Comparison of ENCODE assay signal across 30 cellular contexts in the genomic region with DNA sequence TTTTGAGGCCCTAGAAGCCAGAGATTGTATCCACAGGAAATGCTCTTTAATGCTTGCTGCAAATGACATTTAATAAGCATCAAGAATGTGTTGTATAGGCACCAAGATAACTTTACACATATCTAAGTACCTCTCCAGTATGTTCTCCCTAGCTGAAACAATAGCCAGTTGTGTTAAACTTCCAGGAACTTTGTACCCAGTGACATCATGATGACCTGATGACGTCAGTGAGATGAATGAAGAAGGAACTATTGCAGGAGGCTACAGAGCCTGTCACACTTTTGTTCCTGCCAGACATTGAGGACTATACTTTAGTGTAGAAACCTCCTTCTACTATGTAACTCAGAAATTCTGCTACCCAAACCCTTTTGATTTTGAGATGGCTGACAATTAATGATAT.
DNase-seq lines count a peak whose midpoint lies in the region; ATAC-seq, FAIRE-seq and TF ChIP-seq lines count a peak whose summit lies in the region.
"Had no signal": no experiment of that assay in that cellular context is flagged by ENCODE, and none has a peak within 500 bp of the region (broad histone marks: within the 10 kb centered on the region; RNA-seq: fewer than 3 reads in every experiment).

No MANE protein-coding gene starts in this region.

- TF ChIP-seq POLR2A in HepG2 (IDR thresholded peaks at IDR 0.05; ENCODE audit: insufficient read depth in 1 of 2, low read depth in 2 of 2, low read length in 2 of 2), result no peak

- H3K4me2 ChIP-seq in GM23248 (ENCODE audit: unreplicated experiment), result no peak overlapping the region
- no peak overlapping the region for H3K4me2 ChIP-seq in HepG2 (ENCODE audit: low read depth, low read length)
- H3K4me2 ChIP-seq: PC-9 had no signal

- H3K9me3 Mint-ChIP-seq in endothelial cell (ENCODE audit: unreplicated experiment), result no peaks in the 10 kb centered on the region
- H3K9me3 Mint-ChIP-seq in stimulated activated naive CD8-positive, alpha-beta T cell treated with anti-CD3 and anti-CD28 coated beads, Interleukin-15, amount 100 ng/mL, for 72 hours, result no peaks in the 10 kb centered on the region
- H3K9me3 Mint-ChIP-seq: activated CD4-positive, alpha-beta memory T cell treated with anti-CD3 and anti-CD28 coated beads, Interleukin-2, amount 10 ng/mL, durations not matched to agents 7 days and 5 days; effector memory CD8-positive, alpha-beta T cell; mesothelial cell of epicardium; natural killer cell; stimulated activated effector memory CD8-positive, alpha-beta T cell treated with anti-CD3 and anti-CD28 coated beads, Interleukin-12 subunit alpha, Interleukin-12 subunit beta, amount 100 ng/mL, for 72 hours; T-cell had no signal

- in situ Hi-C loops in GM23248 (cut with MboI), result no loop called here
- in situ Hi-C loops in HepG2 (cut with HindIII; ENCODE audit: extremely low pct_ligation_motif_present, low pct_unique_long_range_greater_than_20kb), result no loop called here
- in situ Hi-C loops in GM13977 (cut with MboI; ENCODE audit: low pct_unique_long_range_greater_than_20kb, low sequenced_read_pairs, unreplicated experiment), result no loop called here

- DNase-seq in GM23248 (peak; percentile 7), RKO (ENCODE audit: low spot score) (peak; percentile 17), endothelial cell (ENCODE audit: low spot score) (no peak), HepG2 (ENCODE audit: low spot score) (peak; percentile 70), GM13977 (ENCODE audit: low spot score) (no peak)
- DNase-seq in stimulated activated naive CD8-positive, alpha-beta T cell treated with anti-CD3 and anti-CD28 coated beads, Interleukin-15, amount 100 ng/mL, for 72 hours, result no peak
- DNase-seq: activated CD4-positive, alpha-beta memory T cell treated with anti-CD3 and anti-CD28 coated beads, Interleukin-2, amount 10 ng/mL, durations not matched to agents 7 days and 5 days; activated gamma-delta T cell; body of pancreas; C1 segment of cervical spinal cord; Caco-2; effector memory CD8-positive, alpha-beta T cell; EL; head of caudate nucleus; left ventricle myocardium superior; MM.1S; natural killer cell; NCI-H146; NCI-H2171 treated with DMSO at 0.1 percent for 48 hours; NCI-H524; PC-9; retina; spleen; stimulated activated CD4-positive, alpha-beta T cell treated with anti-CD3 and anti-CD28 coated beads, Interleukin-2, amount 100 ng/mL, for 48 hours; T-cell had no signal

- POLR2A ChIA-PET in HepG2 (lab: Yijun Ruan, JAX), result no interaction called here

- TF ChIP-seq EP300 in HepG2 (IDR thresholded peaks at IDR 0.05; ENCODE audit: low read depth in 2 of 2, low read length in 2 of 2) (no peak), HepG2 (CRISPR knock-in tag; IDR thresholded peaks at IDR 0.05; ENCODE audit: borderline replicate concordance) (no peak)

- H3K36me3 ChIP-seq in GM23248 (ENCODE audit: low read depth), result no peaks in the 10 kb centered on the region
- H3K36me3 ChIP-seq in HepG2 (replicated peaks in 1 of 2; ENCODE audit: control insufficient read depth in 1 of 2, insufficient read depth in 2 of 2, low read length in 2 of 2), result no peaks in the 10 kb centered on the region
- H3K36me3 ChIP-seq: spleen had no signal

- peak overlapping the region; percentile 43 for H3K27ac Mint-ChIP-seq in endothelial cell (ENCODE audit: unreplicated experiment)
- H3K27ac Mint-ChIP-seq in stimulated activated naive CD8-positive, alpha-beta T cell treated with anti-CD3 and anti-CD28 coated beads, Interleukin-15, amount 100 ng/mL, for 72 hours, result no peak overlapping the region
- H3K27ac Mint-ChIP-seq: activated CD4-positive, alpha-beta memory T cell treated with anti-CD3 and anti-CD28 coated beads, Interleukin-2, amount 10 ng/mL, durations not matched to agents 7 days and 5 days; effector memory CD8-positive, alpha-beta T cell; mesothelial cell of epicardium; natural killer cell; stimulated activated effector memory CD8-positive, alpha-beta T cell treated with anti-CD3 and anti-CD28 coated beads, Interleukin-12 subunit alpha, Interleukin-12 subunit beta, amount 100 ng/mL, for 72 hours; T-cell had no signal

- intact Hi-C loops in HepG2 (cut with micrococcal nuclease; ENCODE audit: unreplicated experiment), result no loop called here

- H3K4me3 ChIP-seq in GM23248 (no peak overlapping the region), HepG2 (replicated peaks in 1 of 3; ENCODE audit: insufficient read depth in 1 of 3, low read depth in 2 of 3, low read length in 3 of 3) (no peak overlapping the region)
- H3K4me3 ChIP-seq: body of pancreas, PC-9, spleen had no signal

- no peak overlapping the region for H2AFZ ChIP-seq in GM23248
- no peak overlapping the region for H2AFZ ChIP-seq in HepG2 (ENCODE audit: low read length)
- H2AFZ ChIP-seq: PC-9 had no signal

- peaks cover 11% of the 10 kb centered on the region for H3K36me3 Mint-ChIP-seq in endothelial cell (ENCODE audit: low read depth, unreplicated experiment)
- H3K36me3 Mint-ChIP-seq: mesothelial cell of epicardium, natural killer cell had no signal

- BruUV-seq in HepG2 (replicated peaks; lab: Mats Ljungman, UMichigan), result no TSS peak

- H3K27ac ChIP-seq in GM23248, result no peak overlapping the region
- no peak overlapping the region for H3K27ac ChIP-seq in HepG2 (ENCODE audit: extremely low read length, insufficient read depth, low read length)
- H3K27ac ChIP-seq: body of pancreas, PC-9, spleen had no signal

- no peaks in the 10 kb centered on the region for H3K9me2 ChIP-seq in GM23248 (ENCODE audit: insufficient read depth)

- 88 to 96% methylated on average over 1 of the region's 1 CpG for WGBS in GM23248 (ENCODE audit: low coverage in 1 of 2, low lambda C conversion rate in 2 of 2, missing lambda C conversion rate in 2 of 2), 2 experiments
- 14% methylated on average over 1 of the region's 1 CpG for WGBS in HepG2 (ENCODE audit: low lambda C conversion rate)

- H3K9me3 ChIP-seq in GM23248 (ENCODE audit: low read depth) (no peaks in the 10 kb centered on the region), HepG2 (ENCODE audit: low read length) (no peaks in the 10 kb centered on the region)
- H3K9me3 ChIP-seq: body of pancreas, Caco-2, spleen had no signal

- no peak for TF ChIP-seq RAD21 in HepG2 (CRISPR knock-in tag; IDR thresholded peaks at IDR 0.05)

- H3K4me1 Mint-ChIP-seq in endothelial cell (ENCODE audit: unreplicated experiment), result peaks cover 35% of the 10 kb centered on the region
- H3K4me1 Mint-ChIP-seq in stimulated activated naive CD8-positive, alpha-beta T cell treated with anti-CD3 and anti-CD28 coated beads, Interleukin-15, amount 100 ng/mL, for 72 hours, result peaks cover 22% of the 10 kb centered on the region

- H3F3A ChIP-seq in GM23248 (ENCODE audit: insufficient read depth), result no peaks in the 10 kb centered on the region

- H3K4me1 ChIP-seq in GM23248 (ENCODE audit: insufficient read depth), result no peaks in the 10 kb centered on the region
- H3K4me1 ChIP-seq in HepG2 (ENCODE audit: insufficient read depth, low read length), result peaks cover 11% of the 10 kb centered on the region
- H3K4me1 ChIP-seq: body of pancreas had no signal

- CTCF ChIA-PET in HepG2 (lab: Yijun Ruan, JAX; ENCODE audit: low intra/inter-chr PET ratio, low total read pairs), result no interaction called here

- no peaks in the 10 kb centered on the region for H4K20me1 ChIP-seq in GM23248 (ENCODE audit: insufficient read depth)
- no peaks in the 10 kb centered on the region; the same call in 1 of the 2 replicates for H4K20me1 ChIP-seq in HepG2 (ENCODE audit: insufficient read depth, low read length)

- H3K9ac ChIP-seq in GM23248 (no peak overlapping the region), HepG2 (ENCODE audit: insufficient read depth, low read depth, low read length) (no peak overlapping the region)

- TF ChIP-seq CTCF in endothelial cell (IDR thresholded peaks at IDR 0.05; ENCODE audit: unreplicated experiment) (no peak), HepG2 (CRISPR knock-in tag; IDR thresholded peaks at IDR 0.05) (no peak), GM13977 (IDR thresholded peaks at IDR 0.05; ENCODE audit: extremely low read depth, insufficient read depth, missing control alignments) (no peak)

- no peaks in the 10 kb centered on the region for H3K79me2 ChIP-seq in GM23248 (ENCODE audit: insufficient read depth)
- H3K79me2 ChIP-seq in HepG2 (ENCODE audit: insufficient read depth, low read length), result no peaks in the 10 kb centered on the region

- ATAC-seq in HepG2 (no peak), HG02938 (IDR thresholded peaks at IDR 0.05; ENCODE audit: unreplicated experiment) (no peak)
- no peak for ATAC-seq in stimulated activated naive CD8-positive, alpha-beta T cell treated with anti-CD3 and anti-CD28 coated beads, Interleukin-15, amount 100 ng/mL, for 72 hours
- ATAC-seq: body of pancreas; effector memory CD8-positive, alpha-beta T cell; HCT116; left ventricle myocardium superior; natural killer cell; stimulated activated effector memory CD8-positive, alpha-beta T cell treated with anti-CD3 and anti-CD28 coated beads, Interleukin-12 subunit alpha, Interleukin-12 subunit beta, amount 100 ng/mL, for 72 hours; T-cell had no signal

- H3K4me3 Mint-ChIP-seq in endothelial cell (ENCODE audit: unreplicated experiment), result no peak overlapping the region
- H3K4me3 Mint-ChIP-seq in stimulated activated naive CD8-positive, alpha-beta T cell treated with anti-CD3 and anti-CD28 coated beads, Interleukin-15, amount 100 ng/mL, for 72 hours, result no peak overlapping the region
- H3K4me3 Mint-ChIP-seq: activated CD4-positive, alpha-beta memory T cell treated with anti-CD3 and anti-CD28 coated beads, Interleukin-2, amount 10 ng/mL, durations not matched to agents 7 days and 5 days; effector memory CD8-positive, alpha-beta T cell; mesothelial cell of epicardium; natural killer cell; stimulated activated effector memory CD8-positive, alpha-beta T cell treated with anti-CD3 and anti-CD28 coated beads, Interleukin-12 subunit alpha, Interleukin-12 subunit beta, amount 100 ng/mL, for 72 hours; T-cell had no signal

- peaks cover 2% of the 10 kb centered on the region for H3K27me3 Mint-ChIP-seq in endothelial cell (ENCODE audit: unreplicated experiment)
- H3K27me3 Mint-ChIP-seq in stimulated activated naive CD8-positive, alpha-beta T cell treated with anti-CD3 and anti-CD28 coated beads, Interleukin-15, amount 100 ng/mL, for 72 hours, result no peaks in the 10 kb centered on the region
- H3K27me3 Mint-ChIP-seq: activated CD4-positive, alpha-beta memory T cell treated with anti-CD3 and anti-CD28 coated beads, Interleukin-2, amount 10 ng/mL, durations not matched to agents 7 days and 5 days; effector memory CD8-positive, alpha-beta T cell; T-cell had no signal

- no peak for FAIRE-seq in HepG2 (lab: Jason Lieb, UNC)
- FAIRE-seq: GM19239 had no signal

- H3K27me3 ChIP-seq in GM23248 (replicated peaks; ENCODE audit: insufficient read depth) (no peaks in the 10 kb centered on the region), HepG2 (ENCODE audit: control insufficient read depth in 1 of 2, insufficient read depth in 2 of 2, low read length in 2 of 2) (no peaks in the 10 kb centered on the region)
- H3K27me3 ChIP-seq: body of pancreas, spleen had no signal

Comparison
In these comparisons a context has a peak if more than half of its experiments do, and no peak if none do; other contexts are left out.
1. DNase-seq: peak in GM23248 (single experiment), RKO (single experiment) and HepG2 (single experiment); none in endothelial cell (single experiment), stimulated activated naive CD8-positive, alpha-beta T cell treated with anti-CD3 and anti-CD28 coated beads, Interleukin-15, amount 100 ng/mL, for 72 hours (0 of 2) and GM13977 (single experiment).